ENCODE assay signal across 35 cellular contexts in genomic region chr14:29990993-29991392, GRCh38.
"Had no signal": no experiment of that assay in that cellular context is flagged by ENCODE, and none has a peak within 500 bp of the region (broad histone marks: within the 10 kb centered on the region; RNA-seq: fewer than 3 reads in every experiment).

No MANE protein-coding gene starts in this region.

- H3K9me3 ChIP-seq: MG63 had no signal

- H3K4me3 ChIP-seq: MG63 had no signal

- DNase-seq: Kasumi-1, MG63, MM.1S, MV-4-11, NCI-H1048, NCI-H1092, NCI-H1092 treated with DMSO at 0.1 percent for 48 hours, NCI-H1105, NCI-H1105 treated with DMSO at 0.1 percent for 48 hours, NCI-H1417, NCI-H1417 treated with DMSO at 0.1 percent for 48 hours, NCI-H1436, NCI-H1436 treated with DMSO at 0.1 percent for 48 hours, NCI-H146, NCI-H1694, NCI-H1694 treated with DMSO at 0.1 percent for 48 hours, NCI-H187, NCI-H187 treated with DMSO at 0.1 percent for 48 hours, NCI-H1930, NCI-H2029, NCI-H2029 treated with DMSO at 0.1 percent for 48 hours, NCI-H2081, NCI-H2081 treated with DMSO at 0.1 percent for 48 hours, NCI-H2107, NCI-H2171, NCI-H2171 treated with DMSO at 0.1 percent for 48 hours, NCI-H2227 treated with DMSO at 0.1 percent for 48 hours, NCI-H226, NCI-H345, NCI-H446, NCI-H446 treated with DMSO at 0.1 percent for 48 hours, NCI-H510A, NCI-H510A treated with DMSO at 0.1 percent for 48 hours, NCI-H524, NCI-H524 treated with DMSO at 0.1 percent for 48 hours had no signal

- H3K36me3 ChIP-seq: MG63 had no signal

- H3K27me3 ChIP-seq: MG63 had no signal
